In the genomic region with DNA sequence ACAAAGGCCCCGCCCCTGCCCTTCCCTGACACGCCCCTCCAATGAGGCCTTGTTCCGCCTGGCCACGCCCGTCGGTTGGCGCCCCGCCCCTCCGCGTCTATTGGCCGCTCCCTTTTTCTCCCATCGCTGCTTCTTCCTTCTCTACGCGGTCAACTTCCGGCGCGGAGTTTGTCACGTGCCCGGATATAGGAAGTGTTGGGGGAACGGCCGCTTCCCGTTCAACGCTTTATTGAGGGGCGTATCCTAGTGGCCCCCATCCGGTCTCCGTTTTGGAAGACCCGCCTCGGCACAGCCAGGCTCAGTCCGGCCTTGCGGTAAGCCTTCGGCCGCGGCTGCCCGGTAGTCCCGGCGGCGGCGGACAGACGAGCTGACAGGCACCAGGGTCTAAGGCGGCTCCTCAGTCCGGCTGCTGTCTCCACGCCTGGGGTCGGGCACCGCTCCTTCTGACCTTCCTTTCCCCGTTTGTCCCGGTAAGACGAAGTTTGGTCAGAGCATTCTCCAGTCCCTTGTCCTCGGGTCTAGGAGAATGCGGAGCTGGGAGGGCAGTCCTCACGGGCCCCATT, we compare ENCODE assay signal across 8 cellular contexts. TPM values are rescaled to one million over a fixed set of nuclear protein-coding genes. Genes with fewer than 3 reads are reported as not detected.
DNase-seq lines count a peak whose midpoint lies in the region; ATAC-seq and TF ChIP-seq lines count a peak whose summit lies in the region.

A gene with protein sequence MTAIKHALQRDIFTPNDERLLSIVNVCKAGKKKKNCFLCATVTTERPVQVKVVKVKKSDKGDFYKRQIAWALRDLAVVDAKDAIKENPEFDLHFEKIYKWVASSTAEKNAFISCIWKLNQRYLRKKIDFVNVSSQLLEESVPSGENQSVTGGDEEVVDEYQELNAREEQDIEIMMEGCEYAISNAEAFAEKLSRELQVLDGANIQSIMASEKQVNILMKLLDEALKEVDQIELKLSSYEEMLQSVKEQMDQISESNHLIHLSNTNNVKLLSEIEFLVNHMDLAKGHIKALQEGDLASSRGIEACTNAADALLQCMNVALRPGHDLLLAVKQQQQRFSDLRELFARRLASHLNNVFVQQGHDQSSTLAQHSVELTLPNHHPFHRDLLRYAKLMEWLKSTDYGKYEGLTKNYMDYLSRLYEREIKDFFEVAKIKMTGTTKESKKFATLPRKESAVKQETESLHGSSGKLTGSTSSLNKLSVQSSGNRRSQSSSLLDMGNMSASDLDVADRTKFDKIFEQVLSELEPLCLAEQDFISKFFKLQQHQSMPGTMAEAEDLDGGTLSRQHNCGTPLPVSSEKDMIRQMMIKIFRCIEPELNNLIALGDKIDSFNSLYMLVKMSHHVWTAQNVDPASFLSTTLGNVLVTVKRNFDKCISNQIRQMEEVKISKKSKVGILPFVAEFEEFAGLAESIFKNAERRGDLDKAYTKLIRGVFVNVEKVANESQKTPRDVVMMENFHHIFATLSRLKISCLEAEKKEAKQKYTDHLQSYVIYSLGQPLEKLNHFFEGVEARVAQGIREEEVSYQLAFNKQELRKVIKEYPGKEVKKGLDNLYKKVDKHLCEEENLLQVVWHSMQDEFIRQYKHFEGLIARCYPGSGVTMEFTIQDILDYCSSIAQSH (plus strand): TSS at position 165 of the 563 bp plus-strand sequence. CDS start 4,676 bp downstream, outside the sequence.

- H3K4me1 Mint-ChIP-seq in CD8-positive, alpha-beta T cell (ENCODE audit: low read depth), result peaks cover 38% of the 10 kb centered on the region

- no peaks in the 10 kb centered on the region for H3K9me3 Mint-ChIP-seq in CD8-positive, alpha-beta T cell

- H3K36me3 ChIP-seq in CD8-positive, alpha-beta T cell (ENCODE audit: insufficient read depth, low read length), result no peaks in the 10 kb centered on the region
- peaks cover 4% of the 10 kb centered on the region for H3K36me3 ChIP-seq in lower lobe of right lung

- peak within 1 kb of the TSS; percentile 64 for H3K27ac Mint-ChIP-seq in CD8-positive, alpha-beta T cell

- no peaks in the 10 kb centered on the region for H3K27me3 Mint-ChIP-seq in CD8-positive, alpha-beta T cell (ENCODE audit: low read depth)

- H3K4me1 ChIP-seq in CD8-positive, alpha-beta T cell (ENCODE audit: insufficient read depth, low read length), result peaks cover 40% of the 10 kb centered on the region
- H3K4me1 ChIP-seq in lower lobe of right lung, result peaks cover 20% of the 10 kb centered on the region

- POLR2A ChIA-PET in CD8-positive, alpha-beta T cell (lab: Charles Lee), result interaction anchor here (0.7 to 1.9 kb wide), 2 partner anchors 95 to 97 kb away, joined by 3 to 6 read pairs; a partner anchor contains a TSS

- TF ChIP-seq CTCF in CD8-positive, alpha-beta T cell (IDR thresholded peaks at IDR 0.05), result no peak
- no peak for TF ChIP-seq CTCF in lower lobe of right lung (IDR thresholded peaks at IDR 0.05)

- CTCF ChIA-PET in CD8-positive, alpha-beta T cell (lab: Charles Lee), result interaction anchor here (0.6 to 1.9 kb wide), 3 partner anchors 13 to 100 kb away, joined by 3 to 5 read pairs (median 3); no protein-coding TSS in a partner anchor

- no peaks in the 10 kb centered on the region for H3K9me3 ChIP-seq in CD8-positive, alpha-beta T cell (ENCODE audit: low read length)
- no peaks in the 10 kb centered on the region for H3K9me3 ChIP-seq in lower lobe of right lung

- ATAC-seq in CD8-positive, alpha-beta T cell, result peak; percentile 96
- ATAC-seq in GM19467 (IDR thresholded peaks at IDR 0.05; ENCODE audit: unreplicated experiment) (peak; percentile 98), lower lobe of right lung (peak; percentile 99 to 100)

- H3K4me3 ChIP-seq in CD8-positive, alpha-beta T cell (ENCODE audit: low read depth, low read length), result peak within 1 kb of the TSS; percentile 96
- H3K4me3 ChIP-seq in lower lobe of right lung, result peak within 1 kb of the TSS; percentile 91

- peaks cover 19% of the 10 kb centered on the region for H3K36me3 Mint-ChIP-seq in CD8-positive, alpha-beta T cell

- no peaks in the 10 kb centered on the region for H3K27me3 ChIP-seq in CD8-positive, alpha-beta T cell (ENCODE audit: insufficient read depth, low read length)
- no peaks in the 10 kb centered on the region for H3K27me3 ChIP-seq in lower lobe of right lung (ENCODE audit: low read depth)

- intact Hi-C loops in CD8-positive, alpha-beta T cell (cut with DNase I, micrococcal nuclease), result loop anchor here (1.0 to 10.0 kb wide), 15 partner anchors 13 to 1789 kb away; a partner anchor contains a TSS
- intact Hi-C loops in lower lobe of right lung (cut with DNase I), result no loop called here

- DNase-seq in CD8-positive, alpha-beta T cell, result peak; percentile 90 to 98 (median 97)
- DNase-seq in HS-27A (ENCODE audit: low read depth) (peak; percentile 91), NK-92 (lab: John Stamatoyannopoulos, UW; ENCODE audit: unreplicated experiment) (peak; percentile 54), lower lobe of right lung (peak; percentile 100)
- peak; percentile 87 to 94 for DNase-seq in activated CD8-positive, alpha-beta memory T cell treated with anti-CD3 and anti-CD28 coated beads for 1 hour (ENCODE audit: extremely low read depth in 1 of 2, low read depth in 1 of 2)
- peak; percentile 94 for DNase-seq in effector CD4-positive, alpha-beta T cell
- peak; percentile 96 to 99 (median 97) for DNase-seq in stimulated activated CD4-positive, alpha-beta T cell treated with anti-CD3 and anti-CD28 coated beads, TNF-alpha, amount 100 ng/mL, for 24 hours (ENCODE audit: low read depth in 3 of 3)

- peak within 1 kb of the TSS; percentile 36 for H3K4me3 Mint-ChIP-seq in CD8-positive, alpha-beta T cell

- peak within 1 kb of the TSS; percentile 70 for H3K27ac ChIP-seq in CD8-positive, alpha-beta T cell (ENCODE audit: low read depth, low read length)
- H3K27ac ChIP-seq in lower lobe of right lung, result peak within 1 kb of the TSS; percentile 93

RNA-seq across cellular contexts. Expression of the gene that starts here (rescaled TPM):
- 10 to 100 TPM; 12.1 to 14.5 TPM for total RNA-seq in CD8-positive, alpha-beta T cell
- total RNA-seq in lower lobe of right lung, result 35.9 TPM

Comparison
In these comparisons a context has a peak if more than half of its experiments do, and no peak if none do; other contexts are left out.
1. Peak in every context shown above with its lines: DNase-seq, ATAC-seq, H3K4me3 ChIP-seq and H3K27ac ChIP-seq.